In the genomic region with DNA sequence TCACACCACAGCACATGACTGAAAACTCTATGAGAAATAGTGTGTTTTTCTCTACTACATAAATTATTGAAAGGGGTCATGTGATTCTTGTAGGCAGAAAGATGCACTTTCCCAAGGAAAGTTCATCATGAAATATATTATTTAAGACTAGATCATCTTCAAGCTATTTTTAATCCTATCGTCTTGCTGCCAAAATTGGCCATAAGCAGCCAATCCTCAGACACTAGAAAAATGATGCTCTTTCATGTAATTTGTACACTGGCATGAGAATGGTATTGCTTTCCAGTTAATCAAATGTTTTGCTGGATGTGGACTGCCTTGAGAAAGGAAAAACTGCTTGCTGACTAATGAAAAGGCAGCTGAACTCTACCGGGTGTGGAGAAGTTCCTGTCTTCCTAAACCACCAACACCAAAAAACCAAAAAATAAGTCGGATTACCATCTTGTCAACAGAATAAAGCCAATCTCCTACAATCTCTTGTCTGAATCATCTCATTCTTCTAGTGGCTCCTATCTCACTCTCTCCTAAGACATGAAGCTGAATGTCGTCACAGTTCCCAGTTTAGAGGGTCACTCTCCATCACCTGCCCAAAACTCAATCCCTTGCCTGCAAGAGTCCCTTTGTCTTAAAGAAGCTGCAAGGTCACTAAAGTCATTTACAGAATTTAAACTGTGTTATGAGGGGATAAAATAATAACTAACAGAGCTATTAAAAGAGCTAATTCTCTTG, we compare ENCODE assay signal across 13 cellular contexts. TPM values are rescaled to one million over a fixed set of nuclear protein-coding genes. Genes with fewer than 3 reads are reported as not detected.
DNase-seq lines count a peak whose midpoint lies in the region; ATAC-seq and TF ChIP-seq lines count a peak whose summit lies in the region.
"Had no signal": no experiment of that assay in that cellular context is flagged by ENCODE, and none has a peak within 500 bp of the region (broad histone marks: within the 10 kb centered on the region; RNA-seq: fewer than 3 reads in every experiment).

No MANE protein-coding gene starts in this region.

- H3K79me2 ChIP-seq in DOHH2 (ENCODE audit: control insufficient read depth, low read length) = peaks cover 100% of the 10 kb centered on the region
- H3K79me2 ChIP-seq in Karpas-422 (ENCODE audit: low read length) = peaks cover 98% of the 10 kb centered on the region

- peaks cover 18% of the 10 kb centered on the region for H3F3A ChIP-seq in DOHH2 (ENCODE audit: control insufficient read depth, insufficient read depth)

- H3K36me3 Mint-ChIP-seq in activated naive CD8-positive, alpha-beta T cell treated with anti-CD3 and anti-CD28 coated beads, Interleukin-2, amount 50 U/mL, for 24 hours (ENCODE audit: low read depth) = peaks cover 60% of the 10 kb centered on the region

- peak overlapping the region; percentile 90 for H3K9ac ChIP-seq in Karpas-422 (ENCODE audit: low read length)

- H3K4me2 ChIP-seq in DOHH2 (ENCODE audit: low read length) = peak overlapping the region; percentile 62
- peak overlapping the region; percentile 93 for H3K4me2 ChIP-seq in Karpas-422 (ENCODE audit: low read depth, low read length, poor library complexity, severe bottlenecking)

- H3K4me3 Mint-ChIP-seq in activated naive CD8-positive, alpha-beta T cell treated with anti-CD3 and anti-CD28 coated beads, Interleukin-2, amount 50 U/mL, for 24 hours = peak overlapping the region; percentile 99

- POLR2A ChIA-PET in HEK293T (lab: Yijun Ruan, JAX) = no interaction called here

- DNase-seq in Karpas-422 = peak; percentile 50
- no peak for DNase-seq in activated naive CD8-positive, alpha-beta T cell treated with anti-CD3 and anti-CD28 coated beads, Interleukin-2, amount 50 U/mL, for 24 hours
- DNase-seq in sigmoid colon = no peak
- no peak for DNase-seq in HEK293T (ENCODE audit: extremely low spot score)
- DNase-seq in NK-92 (lab: John Stamatoyannopoulos, UW; ENCODE audit: unreplicated experiment) = no peak
- DNase-seq: activated CD4-positive, alpha-beta T cell treated with anti-CD3 and anti-CD28 coated beads, Interleukin-2, amount 50 U/mL, for 48 hours; Caco-2; KG1; NCI-H2171; right lobe of liver had no signal

- intact Hi-C loops in sigmoid colon (cut with DNase I) = no loop called here

- peaks cover 96% of the 10 kb centered on the region for H3K36me3 ChIP-seq in DOHH2 (ENCODE audit: control insufficient read depth, low read length)
- H3K36me3 ChIP-seq in Karpas-422 (ENCODE audit: insufficient read depth, low read length) = peaks cover 59% of the 10 kb centered on the region
- no peaks in the 10 kb centered on the region for H3K36me3 ChIP-seq in sigmoid colon
- H3K36me3 ChIP-seq: right lobe of liver, suprapubic skin had no signal

- no peak for ATAC-seq in activated naive CD8-positive, alpha-beta T cell treated with anti-CD3 and anti-CD28 coated beads, Interleukin-2, amount 50 U/mL, for 24 hours
- ATAC-seq in HG02610 (IDR thresholded peaks at IDR 0.05; ENCODE audit: unreplicated experiment) = no peak
- ATAC-seq: right lobe of liver had no signal

- peaks cover 75% of the 10 kb centered on the region for H3K4me1 Mint-ChIP-seq in activated naive CD8-positive, alpha-beta T cell treated with anti-CD3 and anti-CD28 coated beads, Interleukin-2, amount 50 U/mL, for 24 hours

- H4K20me1 ChIP-seq in DOHH2 (ENCODE audit: control insufficient read depth, insufficient read depth, low read depth, low read length) (peaks cover 42% of the 10 kb centered on the region), Karpas-422 (ENCODE audit: insufficient read depth, low read depth, low read length) (peaks cover 80% of the 10 kb centered on the region)

- no peak for TF ChIP-seq POLR2A in sigmoid colon (IDR thresholded peaks at IDR 0.05)

- H3K27me3 Mint-ChIP-seq in activated naive CD8-positive, alpha-beta T cell treated with anti-CD3 and anti-CD28 coated beads, Interleukin-2, amount 50 U/mL, for 24 hours = no peaks in the 10 kb centered on the region

- H3K4me1 ChIP-seq in DOHH2 (ENCODE audit: control insufficient read depth, low read length) (peaks cover 50% of the 10 kb centered on the region), Karpas-422 (ENCODE audit: low read length) (peaks cover 70% of the 10 kb centered on the region), sigmoid colon (peaks cover 0 to 53% (median 23%) of the 10 kb centered on the region in 4 donors)
- H3K4me1 ChIP-seq: Caco-2 had no signal

- no peak overlapping the region for H2AFZ ChIP-seq in Karpas-422 (ENCODE audit: low read length)

- H3K9me3 ChIP-seq in DOHH2 (ENCODE audit: control insufficient read depth, insufficient read depth, low read length) = no peaks in the 10 kb centered on the region
- H3K9me3 ChIP-seq in Karpas-422 (ENCODE audit: low read length) = no peaks in the 10 kb centered on the region
- H3K9me3 ChIP-seq in sigmoid colon = no peaks in the 10 kb centered on the region
- H3K9me3 ChIP-seq: Caco-2, right lobe of liver, suprapubic skin had no signal

- H3K9me2 ChIP-seq in DOHH2 (replicated peaks; ENCODE audit: control insufficient read depth, low read length) (no peaks in the 10 kb centered on the region), Karpas-422 (replicated peaks; ENCODE audit: insufficient read depth, low read length) (no peaks in the 10 kb centered on the region)

- no peaks in the 10 kb centered on the region for H3K9me3 Mint-ChIP-seq in activated naive CD8-positive, alpha-beta T cell treated with anti-CD3 and anti-CD28 coated beads, Interleukin-2, amount 50 U/mL, for 24 hours

- TF ChIP-seq CTCF in DOHH2 (IDR thresholded peaks at IDR 0.05; ENCODE audit: low read depth, low read length, poor library complexity, severe bottlenecking) (no peak), sigmoid colon (IDR thresholded peaks at IDR 0.05) (no peak)

- H3K27ac ChIP-seq in DOHH2 (ENCODE audit: low read depth, low read length) = peak overlapping the region; percentile 82; the same call in 1 of the 2 replicates
- H3K27ac ChIP-seq in Karpas-422 (ENCODE audit: low read length) = peak overlapping the region; percentile 88
- H3K27ac ChIP-seq in sigmoid colon = peak overlapping the region; percentile 11 to 89 (median 45)
- H3K27ac ChIP-seq: right lobe of liver, suprapubic skin had no signal

- CTCF ChIA-PET in HEK293T (lab: Yijun Ruan, JAX) = no interaction called here

- WGBS in sigmoid colon, 2 donors = 59 to 69% methylated on average over 4 of the region's 4 CpGs

- H3K4me3 ChIP-seq in DOHH2 (ENCODE audit: low read length) (peak overlapping the region; percentile 74), Karpas-422 (ENCODE audit: low read length) (peak overlapping the region; percentile 90), sigmoid colon (no peak overlapping the region)
- H3K4me3 ChIP-seq: right lobe of liver, suprapubic skin had no signal

- H3K27me3 ChIP-seq in DOHH2 (ENCODE audit: control insufficient read depth, low read length) (peaks cover 33% of the 10 kb centered on the region), Karpas-422 (ENCODE audit: low read length) (no peaks in the 10 kb centered on the region), sigmoid colon (no peaks in the 10 kb centered on the region)
- H3K27me3 ChIP-seq: suprapubic skin had no signal

- TF ChIP-seq EP300 in sigmoid colon (IDR thresholded peaks at IDR 0.05) = no peak

- peak overlapping the region; percentile 80 for H3K27ac Mint-ChIP-seq in activated naive CD8-positive, alpha-beta T cell treated with anti-CD3 and anti-CD28 coated beads, Interleukin-2, amount 50 U/mL, for 24 hours

TF ChIP-seq in HEK293T, 16 proteins besides CTCF, POLR2A, EP300 and RAD21:
- no peak for TF ChIP-seq CTBP1 (IDR thresholded peaks at IDR 0.05; ENCODE audit: borderline replicate concordance)
- TF ChIP-seq FOXM1 (IDR thresholded peaks at IDR 0.05; ENCODE audit: borderline replicate concordance) = no peak
- TF ChIP-seq FOXA1 (IDR thresholded peaks at IDR 0.05) = no peak
- no peak for TF ChIP-seq LEF1 (IDR thresholded peaks at IDR 0.05; ENCODE audit: borderline replicate concordance)
- TF ChIP-seq SP1 (IDR thresholded peaks at IDR 0.05) = no peak
- TF ChIP-seq ELF4 (IDR thresholded peaks at IDR 0.05) = no peak
- TF ChIP-seq HDGF (IDR thresholded peaks at IDR 0.05; ENCODE audit: borderline replicate concordance) = no peak
- TF ChIP-seq ARNT (IDR thresholded peaks at IDR 0.05) = no peak
- TF ChIP-seq, protein P1, sequence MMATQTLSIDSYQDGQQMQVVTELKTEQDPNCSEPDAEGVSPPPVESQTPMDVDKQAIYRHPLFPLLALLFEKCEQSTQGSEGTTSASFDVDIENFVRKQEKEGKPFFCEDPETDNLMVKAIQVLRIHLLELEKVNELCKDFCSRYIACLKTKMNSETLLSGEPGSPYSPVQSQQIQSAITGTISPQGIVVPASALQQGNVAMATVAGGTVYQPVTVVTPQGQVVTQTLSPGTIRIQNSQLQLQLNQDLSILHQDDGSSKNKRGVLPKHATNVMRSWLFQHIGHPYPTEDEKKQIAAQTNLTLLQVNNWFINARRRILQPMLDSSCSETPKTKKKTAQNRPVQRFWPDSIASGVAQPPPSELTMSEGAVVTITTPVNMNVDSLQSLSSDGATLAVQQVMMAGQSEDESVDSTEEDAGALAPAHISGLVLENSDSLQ (IDR thresholded peaks at IDR 0.05) = no peak
- no peak for TF ChIP-seq SUZ12 (IDR thresholded peaks at IDR 0.05)
- TF ChIP-seq L3MBTL2 (conservative IDR thresholded peaks at IDR 0.05) = no peak
- TF ChIP-seq TARDBP (IDR thresholded peaks at IDR 0.05) = no peak
- no peak for TF ChIP-seq FOXK2 (IDR thresholded peaks at IDR 0.05)
- no peak for TF ChIP-seq NFRKB (IDR thresholded peaks at IDR 0.05)
- TF ChIP-seq ZNF384 (IDR thresholded peaks at IDR 0.05) = no peak
- no peak for TF ChIP-seq BHLHE40 (IDR thresholded peaks at IDR 0.05; ENCODE audit: borderline replicate concordance)

RNA-seq across cellular contexts. Expression of a gene that starts 5.3 kb away (rescaled TPM):
- total RNA-seq in Karpas-422 (2014; rRNA removed; shearing (Covaris generic); ENCODE audit: low replicate concordance) = 263 and 271 TPM in 2 replicates
- total RNA-seq in sigmoid colon = 10 to 100 TPM; 11.3 to 25.7 (median 18.1) TPM
- polyA plus RNA-seq in sigmoid colon = 1 to 10 TPM; 2.8 to 9.7 (median 3.6) TPM

RNA-seq across cellular contexts. Expression of a gene that starts 52.8 kb away (rescaled TPM):
- total RNA-seq in Karpas-422 (2014; rRNA removed; shearing (Covaris generic); ENCODE audit: low replicate concordance) = 56.8 and 64.4 TPM in 2 replicates
- total RNA-seq in sigmoid colon = 10 to 100 TPM; 33.2 to 50.5 (median 42.7) TPM
- polyA plus RNA-seq in sigmoid colon = 10 to 100 TPM in 2 of 3 donors, 1 to 10 TPM in 1; 7.6 to 19.3 (median 10.8) TPM

Comparison
In these comparisons a context has a peak if more than half of its experiments do, and no peak if none do; other contexts are left out.
1. H3K4me3 ChIP-seq: peak in DOHH2 (single experiment) and Karpas-422 (single experiment); none in sigmoid colon (0 of 4).
2. Peak in every context shown above with its lines, with median percentiles within 50 percentile points of each other: H3K27ac ChIP-seq.